1 cellular context compared by ENCODE assay signal in genomic region chr7:22992874-22993840, GRCh38.
TF ChIP-seq lines count a peak whose summit lies in the region.

No MANE protein-coding gene starts in this region.

TF ChIP-seq in GM12878, 131 proteins besides CTCF, POLR2A, EP300 and RAD21 (continued from another document):
- no peak for TF ChIP-seq CUX1 (IDR thresholded peaks at IDR 0.05; ENCODE audit: insufficient replicate concordance, low read depth, low read length)
- no peak for TF ChIP-seq ZZZ3 (IDR thresholded peaks at IDR 0.05; ENCODE audit: control insufficient read depth, insufficient read length, low read depth)
- TF ChIP-seq PAX5 (IDR thresholded peaks at IDR 0.05; ENCODE audit: borderline replicate concordance, low read depth, low read length) = no peak
- TF ChIP-seq PML (IDR thresholded peaks at IDR 0.05; ENCODE audit: low read length) = no peak; the same call in 1 of the 2 replicates
- TF ChIP-seq NFIC (IDR thresholded peaks at IDR 0.05; ENCODE audit: low read depth, low read length) = peak; percentile 74; the same call in 1 of the 2 replicates
- TF ChIP-seq HDAC6 (IDR thresholded peaks at IDR 0.05; ENCODE audit: unreplicated experiment) = no peak
- TF ChIP-seq SRF (IDR thresholded peaks at IDR 0.05; ENCODE audit: low read depth in 2 of 2, low read length in 2 of 2) = no peak
- no peak for TF ChIP-seq ELK1 (IDR thresholded peaks at IDR 0.05; ENCODE audit: low read depth, low read length)
- no peak for TF ChIP-seq KDM1A (IDR thresholded peaks at IDR 0.05; ENCODE audit: borderline replicate concordance)
- TF ChIP-seq HCFC1 (IDR thresholded peaks at IDR 0.05; ENCODE audit: low read length) = no peak
- TF ChIP-seq HDAC2 (IDR thresholded peaks at IDR 0.05) = no peak
- TF ChIP-seq ATF2 (IDR thresholded peaks at IDR 0.05; ENCODE audit: low read length) = peak; percentile 62; the same call in 1 of the 2 replicates
- TF ChIP-seq ATF7 (IDR thresholded peaks at IDR 0.05; ENCODE audit: low read depth) = peak; percentile 66
- TF ChIP-seq CEBPB (IDR thresholded peaks at IDR 0.05; ENCODE audit: borderline replicate concordance in 1 of 2, low read depth in 2 of 2, low read length in 2 of 2) = peak in 1 of 2 experiments; percentile 4; a peak in 1 of 4 replicates
- 0 out of 2 replicates have a peak, but pooled peaks have one; percentile 54 for TF ChIP-seq CBX5 (IDR thresholded peaks at IDR 0.05; ENCODE audit: low read depth)
- no peak for TF ChIP-seq SMAD5 (IDR thresholded peaks at IDR 0.05; ENCODE audit: low read depth)
- peak; percentile 68; the same call in 1 of the 2 replicates for TF ChIP-seq TCF7 (IDR thresholded peaks at IDR 0.05; ENCODE audit: borderline replicate concordance)
- TF ChIP-seq ZNF24 (IDR thresholded peaks at IDR 0.05) = peak; percentile 51; the same call in 1 of the 2 replicates
- TF ChIP-seq CBFB (IDR thresholded peaks at IDR 0.05; ENCODE audit: low read depth) = no peak
- no peak for TF ChIP-seq REST (IDR thresholded peaks at IDR 0.05; ENCODE audit: low read depth, low read length)
- no peak for TF ChIP-seq PAX8 (IDR thresholded peaks at IDR 0.05)
- peak; percentile 33; the same call in 1 of the 2 replicates for TF ChIP-seq GABPA (IDR thresholded peaks at IDR 0.05; ENCODE audit: low read depth)
- TF ChIP-seq FOXM1 (IDR thresholded peaks at IDR 0.05; ENCODE audit: low read depth, low read length) = peak; percentile 56; the same call in 1 of the 2 replicates
- peak; percentile 78 for TF ChIP-seq CREM (IDR thresholded peaks at IDR 0.05; ENCODE audit: low read depth)
- peak; percentile 86 to 91 for TF ChIP-seq BHLHE40 (IDR thresholded peaks at IDR 0.05; ENCODE audit: borderline replicate concordance in 1 of 2, low read depth in 2 of 2, low read length in 1 of 2)
- no peak for TF ChIP-seq YBX1 (IDR thresholded peaks at IDR 0.05)
- peak in 1 of 2 experiments; percentile 92; a peak in 2 of 4 replicates for TF ChIP-seq ETV6 (conservative IDR thresholded peaks at IDR 0.05 in 1 of 2, IDR thresholded peaks at IDR 0.05 in 1 of 2; ENCODE audit: borderline replicate concordance in 1 of 2, low read depth in 1 of 2)
- TF ChIP-seq ZNF384 (IDR thresholded peaks at IDR 0.05; ENCODE audit: borderline replicate concordance, low read depth, low read length) = no peak
- TF ChIP-seq JUNB (IDR thresholded peaks at IDR 0.05) = peak; percentile 94
- TF ChIP-seq MEF2B (IDR thresholded peaks at IDR 0.05; ENCODE audit: partially characterized antibody, poor library complexity, severe bottlenecking) = peak; percentile 16
- no peak for TF ChIP-seq BCLAF1 (IDR thresholded peaks at IDR 0.05)
- no peak for TF ChIP-seq NFXL1 (IDR thresholded peaks at IDR 0.05; ENCODE audit: borderline replicate concordance)
- TF ChIP-seq ZBTB11 (CRISPR knock-in tag; IDR thresholded peaks at IDR 0.05) = no peak
